Comparison of ENCODE assay signal across 1 cellular context in genomic region chr2:26757873-26758789, GRCh38.
A peak's percentile ranks its signal among the peaks of the same experiment; 100 is the strongest.
TF ChIP-seq lines count a peak whose summit lies in the region.

No MANE protein-coding gene starts in this region.

TF ChIP-seq in K562, 482 proteins besides CTCF, POLR2A, EP300 and RAD21 (continued from another document and continues in another):
- peak; percentile 98 for TF ChIP-seq CEBPG (CRISPR knock-in tag; IDR thresholded peaks at IDR 0.05)
- peak; percentile 74 to 95 for TF ChIP-seq CEBPG (tag; conservative IDR thresholded peaks at IDR 0.05 in 1 of 2, IDR thresholded peaks at IDR 0.05 in 1 of 2)
- no peak for TF ChIP-seq SNAPC5 (CRISPR knock-in tag; IDR thresholded peaks at IDR 0.05)
- no peak for TF ChIP-seq CHD7 (IDR thresholded peaks at IDR 0.05; ENCODE audit: low read depth, low read length)
- no peak; the same call in 1 of the 2 replicates for TF ChIP-seq MTA1 (IDR thresholded peaks at IDR 0.05; ENCODE audit: borderline replicate concordance)
- no peak for TF ChIP-seq BRF2 (IDR thresholded peaks at IDR 0.05; ENCODE audit: borderline replicate concordance, insufficient read depth, insufficient read length)
- TF ChIP-seq CHAMP1 (IDR thresholded peaks at IDR 0.05): no peak
- peak; percentile 37 for TF ChIP-seq TSHZ1 (CRISPR knock-in tag; IDR thresholded peaks at IDR 0.05)
- TF ChIP-seq MTA3 (IDR thresholded peaks at IDR 0.05; ENCODE audit: borderline replicate concordance): no peak
- TF ChIP-seq SIRT6 (IDR thresholded peaks at IDR 0.05; ENCODE audit: low read depth, low read length): no peak
- no peak for TF ChIP-seq ZNF224 (CRISPR knock-in tag; IDR thresholded peaks at IDR 0.05)
- no peak for TF ChIP-seq BMI1 (IDR thresholded peaks at IDR 0.05; ENCODE audit: low read length)
- TF ChIP-seq TCFL5 (CRISPR knock-in tag; conservative IDR thresholded peaks at IDR 0.05): peak; percentile 27; the same call in 1 of the 2 replicates
- no peak for TF ChIP-seq SRSF1 (IDR thresholded peaks at IDR 0.05; ENCODE audit: low read depth, low read length)
- TF ChIP-seq CREB3 (tag; conservative IDR thresholded peaks at IDR 0.05; ENCODE audit: low read depth): peak; percentile 88
- no peak for TF ChIP-seq MBD1 (CRISPR knock-in tag; IDR thresholded peaks at IDR 0.05)
- TF ChIP-seq NR2F6 (CRISPR knock-in tag; IDR thresholded peaks at IDR 0.05): 0 out of 2 replicates have a peak, but pooled peaks have one; percentile 20
- TF ChIP-seq SUPT5H (IDR thresholded peaks at IDR 0.05): peak; percentile 54; the same call in 1 of the 2 replicates
- peak; percentile 91 for TF ChIP-seq ZNF592 (IDR thresholded peaks at IDR 0.05)
- TF ChIP-seq DMBX1 (CRISPR knock-in tag; IDR thresholded peaks at IDR 0.05; ENCODE audit: borderline replicate concordance): peak; percentile 93
- no peak for TF ChIP-seq KAT2B (IDR thresholded peaks at IDR 0.05; ENCODE audit: low read depth, low read length)
- peak; percentile 80; the same call in 1 of the 2 replicates for TF ChIP-seq SMARCE1 (IDR thresholded peaks at IDR 0.05)
- TF ChIP-seq FIP1L1 (IDR thresholded peaks at IDR 0.05; ENCODE audit: low read depth, low read length, poor library complexity, severe bottlenecking): no peak
- peak; percentile 75; the same call in 1 of the 2 replicates for TF ChIP-seq MEF2D (tag; conservative IDR thresholded peaks at IDR 0.05; ENCODE audit: low read depth)
